Comparison of ENCODE assay signal across 22 cellular contexts in the genomic region with DNA sequence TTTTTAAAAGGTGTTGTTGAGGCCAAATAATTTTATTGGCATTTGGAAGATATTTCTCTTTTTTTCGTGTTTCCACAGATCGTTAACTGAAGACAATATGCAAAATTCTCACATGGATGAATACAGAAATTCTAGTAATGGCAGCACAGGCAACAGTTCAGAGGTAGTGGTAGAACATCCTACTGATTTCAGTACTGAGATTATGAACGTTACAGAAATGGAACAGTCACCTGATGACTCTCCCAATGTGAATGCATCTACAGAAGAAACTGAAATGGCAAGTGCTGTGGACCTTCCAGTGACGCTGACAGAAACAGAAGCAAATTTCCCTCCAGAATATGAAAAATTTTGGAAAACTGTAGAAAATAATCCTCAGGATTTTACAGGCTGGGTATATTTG.
"Had no signal": no experiment of that assay in that cellular context is flagged by ENCODE, and none has a peak within 500 bp of the region (broad histone marks: within the 10 kb centered on the region; RNA-seq: fewer than 3 reads in every experiment).

No MANE protein-coding gene starts in this region.

- H3K27ac Mint-ChIP-seq: memory B cell; natural killer cell treated with Interleukin-12 subunit alpha and Interleukin-12 subunit beta and Interleukin-15 and Interleukin-18, amount 100 ng/mL, for 72 hours had no signal

- H3K9me3 Mint-ChIP-seq: memory B cell; natural killer cell treated with Interleukin-12 subunit alpha and Interleukin-12 subunit beta and Interleukin-15 and Interleukin-18, amount 100 ng/mL, for 72 hours had no signal

- H3K27me3 ChIP-seq: adrenal gland, ascending aorta, brain microvascular endothelial cell, heart right ventricle, pancreas, right atrium auricular region, stomach, suprapubic skin, tibial nerve had no signal

- H3K4me3 Mint-ChIP-seq: memory B cell; natural killer cell treated with Interleukin-12 subunit alpha and Interleukin-12 subunit beta and Interleukin-15 and Interleukin-18, amount 100 ng/mL, for 72 hours had no signal

- H3K4me3 ChIP-seq: adrenal gland, ascending aorta, heart right ventricle, pancreas, psoas muscle, right atrium auricular region, stomach, suprapubic skin, tibial nerve had no signal

- H3K27ac ChIP-seq: adrenal gland, ascending aorta, brain microvascular endothelial cell, heart right ventricle, pancreas, psoas muscle, right atrium auricular region, stomach, suprapubic skin, tibial nerve had no signal

- H3K4me1 ChIP-seq: ascending aorta had no signal

- H3K27me3 Mint-ChIP-seq: memory B cell; natural killer cell treated with Interleukin-12 subunit alpha and Interleukin-12 subunit beta and Interleukin-15 and Interleukin-18, amount 100 ng/mL, for 72 hours had no signal

- DNase-seq: activated naive CD4-positive, alpha-beta T cell treated with anti-CD3 and anti-CD28 coated beads, Interleukin-2, amount 50 U/mL, for 16 hours; adrenal gland; brain microvascular endothelial cell; central memory CD4-positive, alpha-beta T cell; dermis blood vessel endothelial cell; effector CD8-positive, alpha-beta T cell; erythroblast; foreskin fibroblast; heart right ventricle; islet precursor cell; left cardiac atrium; pancreas; psoas muscle; stimulated activated CD4-positive, alpha-beta T cell treated with anti-CD3 and anti-CD28 coated beads, Interleukin-4, amount 100 ng/mL, for 24 hours; stomach; T1000 had no signal

- H3K9me3 ChIP-seq: adrenal gland, ascending aorta, heart right ventricle, pancreas, psoas muscle, right atrium auricular region, stomach, suprapubic skin, tibial nerve had no signal

- ATAC-seq: heart right ventricle; left cardiac atrium; natural killer cell treated with Interleukin-12 subunit alpha and Interleukin-12 subunit beta and Interleukin-15 and Interleukin-18, amount 100 ng/mL, for 72 hours; pancreas; psoas muscle had no signal
